ENCODE assay signal across 1 cellular context in genomic region chr3:127990051-127990450, GRCh38.
TF ChIP-seq lines count a peak whose summit lies in the region.

No MANE protein-coding gene starts in this region.

TF ChIP-seq in WTC11, 78 proteins besides CTCF, POLR2A, EP300 and RAD21 (continued from another document):
- TF ChIP-seq, protein P1, sequence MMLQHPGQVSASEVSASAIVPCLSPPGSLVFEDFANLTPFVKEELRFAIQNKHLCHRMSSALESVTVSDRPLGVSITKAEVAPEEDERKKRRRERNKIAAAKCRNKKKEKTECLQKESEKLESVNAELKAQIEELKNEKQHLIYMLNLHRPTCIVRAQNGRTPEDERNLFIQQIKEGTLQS (CRISPR knock-in tag; conservative IDR thresholded peaks at IDR 0.05) = no peak
- no peak for TF ChIP-seq KAT7 (CRISPR knock-in tag; IDR thresholded peaks at IDR 0.05; ENCODE audit: borderline replicate concordance)
- TF ChIP-seq, protein P2, sequence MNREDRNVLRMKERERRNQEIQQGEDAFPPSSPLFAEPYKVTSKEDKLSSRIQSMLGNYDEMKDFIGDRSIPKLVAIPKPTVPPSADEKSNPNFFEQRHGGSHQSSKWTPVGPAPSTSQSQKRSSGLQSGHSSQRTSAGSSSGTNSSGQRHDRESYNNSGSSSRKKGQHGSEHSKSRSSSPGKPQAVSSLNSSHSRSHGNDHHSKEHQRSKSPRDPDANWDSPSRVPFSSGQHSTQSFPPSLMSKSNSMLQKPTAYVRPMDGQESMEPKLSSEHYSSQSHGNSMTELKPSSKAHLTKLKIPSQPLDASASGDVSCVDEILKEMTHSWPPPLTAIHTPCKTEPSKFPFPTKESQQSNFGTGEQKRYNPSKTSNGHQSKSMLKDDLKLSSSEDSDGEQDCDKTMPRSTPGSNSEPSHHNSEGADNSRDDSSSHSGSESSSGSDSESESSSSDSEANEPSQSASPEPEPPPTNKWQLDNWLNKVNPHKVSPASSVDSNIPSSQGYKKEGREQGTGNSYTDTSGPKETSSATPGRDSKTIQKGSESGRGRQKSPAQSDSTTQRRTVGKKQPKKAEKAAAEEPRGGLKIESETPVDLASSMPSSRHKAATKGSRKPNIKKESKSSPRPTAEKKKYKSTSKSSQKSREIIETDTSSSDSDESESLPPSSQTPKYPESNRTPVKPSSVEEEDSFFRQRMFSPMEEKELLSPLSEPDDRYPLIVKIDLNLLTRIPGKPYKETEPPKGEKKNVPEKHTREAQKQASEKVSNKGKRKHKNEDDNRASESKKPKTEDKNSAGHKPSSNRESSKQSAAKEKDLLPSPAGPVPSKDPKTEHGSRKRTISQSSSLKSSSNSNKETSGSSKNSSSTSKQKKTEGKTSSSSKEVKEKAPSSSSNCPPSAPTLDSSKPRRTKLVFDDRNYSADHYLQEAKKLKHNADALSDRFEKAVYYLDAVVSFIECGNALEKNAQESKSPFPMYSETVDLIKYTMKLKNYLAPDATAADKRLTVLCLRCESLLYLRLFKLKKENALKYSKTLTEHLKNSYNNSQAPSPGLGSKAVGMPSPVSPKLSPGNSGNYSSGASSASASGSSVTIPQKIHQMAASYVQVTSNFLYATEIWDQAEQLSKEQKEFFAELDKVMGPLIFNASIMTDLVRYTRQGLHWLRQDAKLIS (CRISPR knock-in tag; IDR thresholded peaks at IDR 0.05; ENCODE audit: borderline replicate concordance) = no peak
- TF ChIP-seq ZNF532 (CRISPR knock-in tag; IDR thresholded peaks at IDR 0.05; ENCODE audit: borderline replicate concordance) = no peak
- TF ChIP-seq STAT6 (CRISPR knock-in tag; conservative IDR thresholded peaks at IDR 0.05; ENCODE audit: low read depth) = no peak
- TF ChIP-seq NFATC4 (CRISPR knock-in tag; IDR thresholded peaks at IDR 0.05) = no peak
